Comparison of ENCODE assay signal across 9 cellular contexts in genomic region chr17:33142703-33143299, GRCh38.
DNase-seq lines count a peak whose midpoint lies in the region; ATAC-seq, FAIRE-seq and TF ChIP-seq lines count a peak whose summit lies in the region.
"Had no signal": no experiment of that assay in that cellular context is flagged by ENCODE, and none has a peak within 500 bp of the region (broad histone marks: within the 10 kb centered on the region; RNA-seq: fewer than 3 reads in every experiment).

No MANE protein-coding gene starts in this region.

- RAD21 ChIA-PET in GM12878 (lab: Charles Lee; ENCODE audit: unreplicated experiment): no interaction called here

- H3K79me2 ChIP-seq in GM12878 (ENCODE audit: control insufficient read depth, insufficient read depth, low read length) (no peaks in the 10 kb centered on the region), mesendoderm (ENCODE audit: control insufficient read depth, insufficient read depth, low read length) (no peaks in the 10 kb centered on the region)

- H3K27ac Mint-ChIP-seq in natural killer cell: no peak overlapping the region
- no peak overlapping the region for H3K27ac Mint-ChIP-seq in effector memory CD8-positive, alpha-beta T cell

- no TSS peak for BruUV-seq in GM12878 (replicated peaks; lab: Mats Ljungman, UMichigan)

- no peak for TF ChIP-seq POLR2A in GM12878 (IDR thresholded peaks at IDR 0.05; ENCODE audit: low read depth, low read length)

- no peak overlapping the region for H2BK120ac ChIP-seq in mesendoderm (ENCODE audit: low read depth, low read length)

- no peaks in the 10 kb centered on the region for H3K79me1 ChIP-seq in mesendoderm (ENCODE audit: low read length)

- H4K20me1 ChIP-seq in GM12878 (ENCODE audit: control insufficient read depth, insufficient read depth): no peaks in the 10 kb centered on the region

- no peaks in the 10 kb centered on the region for H3K9me3 ChIP-seq in GM12878 (replicated peaks; ENCODE audit: control insufficient read depth, insufficient read depth, low read length)
- H3K9me3 ChIP-seq: transverse colon had no signal

- POLR2A ChIA-PET in GM12878 (lab: Charles Lee): no interaction called here

- no peak overlapping the region for H2AFZ ChIP-seq in GM12878 (ENCODE audit: control insufficient read depth, low read depth, low read length)

- H3K9me3 Mint-ChIP-seq in natural killer cell: no peaks in the 10 kb centered on the region
- no peaks in the 10 kb centered on the region for H3K9me3 Mint-ChIP-seq in effector memory CD8-positive, alpha-beta T cell

- no peaks in the 10 kb centered on the region for H3K36me3 ChIP-seq in GM12878 (ENCODE audit: control insufficient read depth in 2 of 2, insufficient read depth in 2 of 2, low read length in 1 of 2)
- H3K36me3 ChIP-seq in mesendoderm (ENCODE audit: control insufficient read depth, insufficient read depth, low read length): no peaks in the 10 kb centered on the region
- H3K36me3 ChIP-seq: transverse colon had no signal

- SMC1A ChIA-PET in GM12878 (lab: Charles Lee; ENCODE audit: uncharacterized antibody, unreplicated experiment): no interaction called here

- no peak overlapping the region for H3K4me3 Mint-ChIP-seq in natural killer cell
- H3K4me3 Mint-ChIP-seq in effector memory CD8-positive, alpha-beta T cell: no peak overlapping the region

- peak; percentile 57 for FAIRE-seq in GM12878 (lab: Jason Lieb, UNC)

- H3K56ac ChIP-seq in mesendoderm (ENCODE audit: low read length): no peak overlapping the region

- H3K4ac ChIP-seq in mesendoderm (ENCODE audit: low read depth, low read length): no peak overlapping the region

- no peaks in the 10 kb centered on the region for H3K36me3 Mint-ChIP-seq in natural killer cell
- no peaks in the 10 kb centered on the region for H3K36me3 Mint-ChIP-seq in effector memory CD8-positive, alpha-beta T cell (ENCODE audit: insufficient read depth)

- no peak for ATAC-seq in GM12878
- no peak for ATAC-seq in natural killer cell
- ATAC-seq in effector memory CD8-positive, alpha-beta T cell (replicated peaks): no peak

- no peak overlapping the region for H4K8ac ChIP-seq in mesendoderm (ENCODE audit: low read depth, low read length)

- H3K4me2 ChIP-seq in GM12878 (ENCODE audit: control insufficient read depth, insufficient read depth): no peak overlapping the region
- H3K4me2 ChIP-seq in mesendoderm (ENCODE audit: low read length): no peak overlapping the region

- no peak overlapping the region for H2AK5ac ChIP-seq in mesendoderm (ENCODE audit: low read length)

- H3K27me3 Mint-ChIP-seq in natural killer cell (ENCODE audit: low read depth in 2 of 2): peaks cover 8 to 10% of the 10 kb centered on the region in 2 donors
- H3K27me3 Mint-ChIP-seq in effector memory CD8-positive, alpha-beta T cell: peaks cover 21 to 58% of the 10 kb centered on the region in 2 donors

- H3K4me1 ChIP-seq in GM12878 (ENCODE audit: control insufficient read depth, insufficient read depth, low read length) (no peaks in the 10 kb centered on the region), mesendoderm (ENCODE audit: control insufficient read depth, low read depth, low read length) (no peaks in the 10 kb centered on the region)
- H3K4me1 ChIP-seq: transverse colon had no signal

- no peak for TF ChIP-seq CTCF in GM12878 (IDR thresholded peaks at IDR 0.05 in 2 of 3, conservative IDR thresholded peaks at IDR 0.05 in 1 of 3; ENCODE audit: control insufficient read depth in 2 of 3, extremely low read depth in 1 of 3, insufficient read depth in 1 of 3, low read depth in 3 of 3, low read length in 3 of 3)
- TF ChIP-seq CTCF in natural killer cell (IDR thresholded peaks at IDR 0.05): no peak

- H3K4me1 Mint-ChIP-seq in natural killer cell: no peaks in the 10 kb centered on the region
- no peaks in the 10 kb centered on the region for H3K4me1 Mint-ChIP-seq in effector memory CD8-positive, alpha-beta T cell (ENCODE audit: low read depth in 2 of 2)

- H3K27me3 ChIP-seq in GM12878 (replicated peaks in 1 of 2; ENCODE audit: control insufficient read depth in 2 of 2, insufficient read depth in 2 of 2, low read length in 1 of 2) (no peaks in the 10 kb centered on the region), mesendoderm (ENCODE audit: insufficient read depth, low read length, poor library complexity) (no peaks in the 10 kb centered on the region)
- H3K27me3 ChIP-seq: transverse colon had no signal

- peak; percentile 12 for DNase-seq in GM03348 (ENCODE audit: low spot score)
- DNase-seq in Jurkat, Clone E6-1 (ENCODE audit: low read depth, low spot score): peak; percentile 8
- no peak for DNase-seq in GM12878 (ENCODE audit: low read depth, low spot score)
- DNase-seq in mesendoderm: peak; percentile 58
- no peak for DNase-seq in natural killer cell
- no peak for DNase-seq in effector memory CD8-positive, alpha-beta T cell
- no peak for DNase-seq in 8988T
- DNase-seq: NK-92 treated with Interleukin-12 subunit alpha and Interleukin-12 subunit beta, amount 100 ng/mL, for 24 hours; transverse colon had no signal

- no peak overlapping the region for H3K23ac ChIP-seq in mesendoderm (ENCODE audit: low read length)

- H3K18ac ChIP-seq in mesendoderm (ENCODE audit: low read length): no peak overlapping the region

- no peak overlapping the region for H3K9ac ChIP-seq in GM12878 (ENCODE audit: control insufficient read depth, insufficient read depth, low read length)
- no peak overlapping the region for H3K9ac ChIP-seq in mesendoderm (ENCODE audit: low read length)

- H3K27ac ChIP-seq in GM12878 (ENCODE audit: control insufficient read depth, insufficient read depth) (no peak overlapping the region), mesendoderm (ENCODE audit: low read depth, low read length) (no peak overlapping the region)
- H3K27ac ChIP-seq: transverse colon had no signal

- intact Hi-C loops in GM12878 (cut with micrococcal nuclease; ENCODE audit: unreplicated experiment): no loop called here
- intact Hi-C loops in natural killer cell (cut with micrococcal nuclease): no loop called here

- 4% methylated on average over 3 of the region's 3 CpGs for WGBS in GM12878 (ENCODE audit: insufficient coverage, insufficient replicate concordance, low lambda C conversion rate, missing lambda C conversion rate)
- WGBS in mesendoderm (ENCODE audit: extremely low coverage, insufficient coverage, low lambda C conversion rate): no CpG with 5 or more reads among the region's 3 CpGs

- no peak overlapping the region for H4K5ac ChIP-seq in mesendoderm (ENCODE audit: low read length)

- in situ Hi-C loops in GM12878 (cut with MboI): no loop called here

- H3K4me3 ChIP-seq in Jurkat, Clone E6-1 (ENCODE audit: low read length): no peak overlapping the region
- no peak overlapping the region for H3K4me3 ChIP-seq in GM12878
- H3K4me3 ChIP-seq in mesendoderm (ENCODE audit: low read length): no peak overlapping the region
- H3K4me3 ChIP-seq: transverse colon had no signal

- TF ChIP-seq EP300 in GM12878 (IDR thresholded peaks at IDR 0.05; ENCODE audit: borderline replicate concordance in 1 of 2, control insufficient read depth in 1 of 2, low read depth in 2 of 2, low read length in 2 of 2): no peak

- no peak for TF ChIP-seq RAD21 in GM12878 (IDR thresholded peaks at IDR 0.05; ENCODE audit: insufficient read depth, low read depth, low read length)

- CTCF ChIA-PET in GM12878 (lab: Yijun Ruan, JAX): no interaction called here

- no peak overlapping the region for H2BK5ac ChIP-seq in mesendoderm (ENCODE audit: low read length)

- no peak overlapping the region for H2BK15ac ChIP-seq in mesendoderm (replicated peaks; ENCODE audit: low read depth)

TF ChIP-seq in GM12878, 131 proteins besides CTCF, POLR2A, EP300 and RAD21:
- TF ChIP-seq REST (IDR thresholded peaks at IDR 0.05; ENCODE audit: low read depth, low read length) (peak; percentile 88), PAX8 (IDR thresholded peaks at IDR 0.05) (no peak)
TF ChIP-seq in GM12878: peak in this region for 1.

Comparison
In these comparisons a context has a peak if more than half of its experiments do, and no peak if none do; other contexts are left out.
1. DNase-seq: peak in GM03348 (single experiment), Jurkat, Clone E6-1 (single experiment) and mesendoderm (single experiment); none in GM12878 (single experiment), natural killer cell (single experiment), effector memory CD8-positive, alpha-beta T cell (0 of 3) and 8988T (single experiment).